In the genomic region with DNA sequence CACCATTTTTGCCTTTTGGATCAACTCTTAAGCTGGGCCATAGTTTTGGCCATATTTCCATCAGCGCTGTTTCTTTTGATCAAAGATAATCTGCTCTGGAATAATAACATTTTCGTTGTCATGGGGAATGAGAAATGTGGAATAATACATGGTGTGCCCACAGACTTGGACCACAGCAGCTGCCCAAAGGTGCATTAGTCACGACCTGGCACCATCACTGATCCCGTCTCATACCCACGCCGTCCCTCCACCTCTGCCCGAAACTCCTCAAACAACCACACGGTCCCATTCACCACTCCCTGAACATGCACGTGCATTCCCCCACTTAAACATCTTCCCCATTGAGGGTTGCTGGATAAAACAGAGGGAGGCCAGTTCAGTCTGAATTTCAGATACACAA, we compare ENCODE assay signal across 18 cellular contexts.
DNase-seq lines count a peak whose midpoint lies in the region; ATAC-seq and TF ChIP-seq lines count a peak whose summit lies in the region.
"Had no signal": no experiment of that assay in that cellular context is flagged by ENCODE, and none has a peak within 500 bp of the region (broad histone marks: within the 10 kb centered on the region; RNA-seq: fewer than 3 reads in every experiment).

No MANE protein-coding gene starts in this region.

- H3K4me2 ChIP-seq in BLaER1 = peak overlapping the region; percentile 92

- no peak for DNase-seq in CD8-positive, alpha-beta memory T cell
- no peak for DNase-seq in activated naive CD8-positive, alpha-beta T cell treated with anti-CD3 and anti-CD28 coated beads, Interleukin-2, amount 50 U/mL, for 24 hours
- DNase-seq in naive thymus-derived CD4-positive, alpha-beta T cell = no peak
- no peak for DNase-seq in islet precursor cell
- DNase-seq in DMS 273 treated with DMSO at 0.1 percent for 48 hours (lab: John Stamatoyannopoulos, UW) = no peak
- no peak for DNase-seq in BE2C
- no peak for DNase-seq in GM13976 (ENCODE audit: low spot score)
- DNase-seq: activated gamma-delta T cell, erythroblast, GF-D8, left ventricle myocardium inferior, PC-3, T1000 had no signal

- 0 out of 2 replicates have a peak overlapping the region, but pooled peaks have one; percentile 7 for H3K9ac ChIP-seq in BLaER1

- H3K9me3 ChIP-seq in BLaER1 (no peaks in the 10 kb centered on the region), BE2C (no peaks in the 10 kb centered on the region)
- no peaks in the 10 kb centered on the region for H3K9me3 ChIP-seq in CD8-positive, alpha-beta memory T cell (ENCODE audit: low read length)
- no peaks in the 10 kb centered on the region for H3K9me3 ChIP-seq in naive thymus-derived CD4-positive, alpha-beta T cell (ENCODE audit: control insufficient read depth in 2 of 3, low read length in 3 of 3)
- H3K9me3 ChIP-seq: left ventricle myocardium inferior, SJSA1, tibial nerve had no signal

- H4K20me1 ChIP-seq in BLaER1 = peaks cover 73% of the 10 kb centered on the region

- in situ Hi-C loops in GM13976 (cut with MboI; ENCODE audit: low sequenced_read_pairs, unreplicated experiment) = loop anchor here (25.0 kb wide), 1 partner anchor 198 kb away; a partner anchor contains a TSS

- peaks cover 0 to 2% of the 10 kb centered on the region in 2 donors for H3K27me3 Mint-ChIP-seq in CD8-positive, alpha-beta memory T cell
- no peaks in the 10 kb centered on the region for H3K27me3 Mint-ChIP-seq in activated naive CD8-positive, alpha-beta T cell treated with anti-CD3 and anti-CD28 coated beads, Interleukin-2, amount 50 U/mL, for 24 hours
- no peaks in the 10 kb centered on the region for H3K27me3 Mint-ChIP-seq in naive thymus-derived CD4-positive, alpha-beta T cell

- intact Hi-C loops in naive thymus-derived CD4-positive, alpha-beta T cell (cut with micrococcal nuclease) = no loop called here

- H3K27ac ChIP-seq in BLaER1 = no peak overlapping the region; the same call in 1 of the 2 replicates
- H3K27ac ChIP-seq in CD8-positive, alpha-beta memory T cell (ENCODE audit: low read depth, low read length) = no peak overlapping the region
- H3K27ac ChIP-seq in naive thymus-derived CD4-positive, alpha-beta T cell (ENCODE audit: low read depth, low read length) = no peak overlapping the region
- H3K27ac ChIP-seq: SJSA1 had no signal

- H3K9me3 Mint-ChIP-seq in CD8-positive, alpha-beta memory T cell = no peaks in the 10 kb centered on the region
- H3K9me3 Mint-ChIP-seq in activated naive CD8-positive, alpha-beta T cell treated with anti-CD3 and anti-CD28 coated beads, Interleukin-2, amount 50 U/mL, for 24 hours = no peaks in the 10 kb centered on the region
- H3K9me3 Mint-ChIP-seq in naive thymus-derived CD4-positive, alpha-beta T cell = no peaks in the 10 kb centered on the region

- H3K4me3 ChIP-seq in BLaER1 (no peak overlapping the region), BE2C (ENCODE audit: low read depth, low read length) (no peak overlapping the region)
- H3K4me3 ChIP-seq in CD8-positive, alpha-beta memory T cell (ENCODE audit: low read length) = no peak overlapping the region
- H3K4me3 ChIP-seq in naive thymus-derived CD4-positive, alpha-beta T cell (ENCODE audit: low read length) = no peak overlapping the region
- H3K4me3 ChIP-seq: left ventricle myocardium inferior, SJSA1, tibial nerve had no signal

- CTCF ChIA-PET in CD8-positive, alpha-beta memory T cell (lab: Charles Lee) = interaction anchor here (0.7 to 1.9 kb wide), 3 partner anchors 24 to 271 kb away, joined by 3 to 6 read pairs (median 3); no protein-coding TSS in a partner anchor
- CTCF ChIA-PET in naive thymus-derived CD4-positive, alpha-beta T cell (lab: Charles Lee) = interaction anchor here (1.3 kb wide), 1 partner anchor 193 kb away, joined by 3 read pairs; no protein-coding TSS in a partner anchor

- TF ChIP-seq CTCF in BE2C (IDR thresholded peaks at IDR 0.05; ENCODE audit: low read depth, low read length) (no peak), GM13976 (IDR thresholded peaks at IDR 0.05; ENCODE audit: borderline replicate concordance, control extremely low read depth, extremely low read depth, insufficient read depth, missing control alignments) (no peak)

- peaks cover 0 to 32% (median 6%) of the 10 kb centered on the region in 3 donors for H3K36me3 Mint-ChIP-seq in CD8-positive, alpha-beta memory T cell
- peaks cover 15% of the 10 kb centered on the region for H3K36me3 Mint-ChIP-seq in activated naive CD8-positive, alpha-beta T cell treated with anti-CD3 and anti-CD28 coated beads, Interleukin-2, amount 50 U/mL, for 24 hours (ENCODE audit: low read depth)
- peaks cover 0 to 20% (median 13%) of the 10 kb centered on the region in 5 donors for H3K36me3 Mint-ChIP-seq in naive thymus-derived CD4-positive, alpha-beta T cell

- peak overlapping the region in 2 of 7 donors; percentile 2 to 24 for H3K4me3 Mint-ChIP-seq in CD8-positive, alpha-beta memory T cell
- H3K4me3 Mint-ChIP-seq in activated naive CD8-positive, alpha-beta T cell treated with anti-CD3 and anti-CD28 coated beads, Interleukin-2, amount 50 U/mL, for 24 hours = no peak overlapping the region
- H3K4me3 Mint-ChIP-seq in naive thymus-derived CD4-positive, alpha-beta T cell = no peak overlapping the region

- peaks cover 61 to 91% (median 81%) of the 10 kb centered on the region in 3 donors for H3K4me1 Mint-ChIP-seq in CD8-positive, alpha-beta memory T cell
- H3K4me1 Mint-ChIP-seq in activated naive CD8-positive, alpha-beta T cell treated with anti-CD3 and anti-CD28 coated beads, Interleukin-2, amount 50 U/mL, for 24 hours = peaks cover 70% of the 10 kb centered on the region
- H3K4me1 Mint-ChIP-seq in naive thymus-derived CD4-positive, alpha-beta T cell = peaks cover 45 to 79% (median 73%) of the 10 kb centered on the region in 7 donors

- H3K36me3 ChIP-seq in BLaER1 (peaks cover 23% of the 10 kb centered on the region), BE2C (no peaks in the 10 kb centered on the region)
- peaks cover 24% of the 10 kb centered on the region for H3K36me3 ChIP-seq in CD8-positive, alpha-beta memory T cell (ENCODE audit: insufficient read depth, low read length)
- H3K36me3 ChIP-seq in naive thymus-derived CD4-positive, alpha-beta T cell (ENCODE audit: control insufficient read depth in 2 of 3, insufficient read depth in 3 of 3, low read length in 3 of 3) = peaks cover 8 to 29% (median 9%) of the 10 kb centered on the region in 3 experiments

- POLR2A ChIA-PET in CD8-positive, alpha-beta memory T cell (lab: Charles Lee) = no interaction called here
- POLR2A ChIA-PET in naive thymus-derived CD4-positive, alpha-beta T cell (lab: Charles Lee) = interaction anchor here (1.5 kb wide), 1 partner anchor 92 kb away, joined by 3 read pairs; no protein-coding TSS in a partner anchor

- no peak for ATAC-seq in activated naive CD8-positive, alpha-beta T cell treated with anti-CD3 and anti-CD28 coated beads, Interleukin-2, amount 50 U/mL, for 24 hours
- ATAC-seq in naive thymus-derived CD4-positive, alpha-beta T cell = no peak
- ATAC-seq: HCT116, HepG2, PC-3 had no signal

- H3K27ac Mint-ChIP-seq in CD8-positive, alpha-beta memory T cell = peak overlapping the region in 5 of 8 donors; percentile 45 to 78 (median 59)
- H3K27ac Mint-ChIP-seq in activated naive CD8-positive, alpha-beta T cell treated with anti-CD3 and anti-CD28 coated beads, Interleukin-2, amount 50 U/mL, for 24 hours = peak overlapping the region; percentile 72
- peak overlapping the region in 7 of 9 donors; percentile 7 to 95 (median 72) for H3K27ac Mint-ChIP-seq in naive thymus-derived CD4-positive, alpha-beta T cell

- H3K4me1 ChIP-seq in BLaER1 (peaks cover 77% of the 10 kb centered on the region), BE2C (no peaks in the 10 kb centered on the region)
- peaks cover 55% of the 10 kb centered on the region for H3K4me1 ChIP-seq in CD8-positive, alpha-beta memory T cell (ENCODE audit: insufficient read depth, low read length)
- H3K4me1 ChIP-seq in naive thymus-derived CD4-positive, alpha-beta T cell (ENCODE audit: control insufficient read depth in 2 of 2, insufficient read depth in 2 of 2, low read length in 2 of 2) = peaks cover 34 to 46% of the 10 kb centered on the region in 2 donors

- H3K27me3 ChIP-seq in BLaER1 (no peaks in the 10 kb centered on the region), BE2C (no peaks in the 10 kb centered on the region)
- no peaks in the 10 kb centered on the region for H3K27me3 ChIP-seq in CD8-positive, alpha-beta memory T cell (ENCODE audit: insufficient read depth, low read length, poor library complexity, severe bottlenecking)
- H3K27me3 ChIP-seq in naive thymus-derived CD4-positive, alpha-beta T cell (ENCODE audit: control insufficient read depth in 2 of 2, insufficient read depth in 2 of 2, low read length in 2 of 2) = no peaks in the 10 kb centered on the region
- H3K27me3 ChIP-seq: SJSA1, tibial nerve had no signal
